1 cellular context compared by ENCODE assay signal in genomic region chr1:225999227-225999911, GRCh38.
TF ChIP-seq lines count a peak whose summit lies in the region.

Gene SDE2, minus strand, starts transcription at chr1:225999343. Its CDS starts 31 bp downstream, at chr1:225999312.

TF ChIP-seq in HepG2, 621 proteins besides CTCF, POLR2A, EP300 and RAD21 (continued from another document and continues in another):
- TF ChIP-seq ZSCAN5A (CRISPR knock-in tag; IDR thresholded peaks at IDR 0.05; ENCODE audit: borderline replicate concordance) (no peak), POLR2AphosphoS5 (IDR thresholded peaks at IDR 0.05; ENCODE audit: low read depth, low read length) (peak; percentile 99), SRSF1 (optimal IDR thresholded peaks at IDR 0.05; ENCODE audit: low read depth, low read length) (no peak), HMGXB3 (CRISPR knock-in tag; IDR thresholded peaks at IDR 0.05; ENCODE audit: borderline replicate concordance) (no peak), PBX2 (CRISPR knock-in tag; IDR thresholded peaks at IDR 0.05) (0 out of 2 replicates have a peak, but pooled peaks have one; percentile 23), MED8 (CRISPR knock-in tag; IDR thresholded peaks at IDR 0.05; ENCODE audit: insufficient replicate concordance) (no peak), IRX3 (CRISPR knock-in tag; IDR thresholded peaks at IDR 0.05; ENCODE audit: borderline replicate concordance, low read depth) (no peak), SNAPC4 (CRISPR knock-in tag; IDR thresholded peaks at IDR 0.05) (no peak), ARNT (IDR thresholded peaks at IDR 0.05) (no peak), ZSCAN22 (CRISPR knock-in tag; IDR thresholded peaks at IDR 0.05) (no peak), ZNF83 (CRISPR knock-in tag; IDR thresholded peaks at IDR 0.05; ENCODE audit: borderline replicate concordance) (no peak), REXO4 (CRISPR knock-in tag; IDR thresholded peaks at IDR 0.05; ENCODE audit: borderline replicate concordance) (no peak), PPARG (CRISPR knock-in tag; conservative IDR thresholded peaks at IDR 0.05) (no peak), ZNF619 (CRISPR knock-in tag; IDR thresholded peaks at IDR 0.05) (no peak), MEIS1 (CRISPR knock-in tag; IDR thresholded peaks at IDR 0.05; ENCODE audit: borderline replicate concordance) (no peak), BHLHE40 (IDR thresholded peaks at IDR 0.05; ENCODE audit: low read length) (peak; percentile 63), ZFP1 (CRISPR knock-in tag; IDR thresholded peaks at IDR 0.05) (no peak), KMT2A (CRISPR knock-in tag; IDR thresholded peaks at IDR 0.05) (peak; percentile 85), GFI1 (CRISPR knock-in tag; IDR thresholded peaks at IDR 0.05; ENCODE audit: borderline replicate concordance) (0 out of 2 replicates have a peak, but pooled peaks have one; percentile 55), RERE (CRISPR knock-in tag; IDR thresholded peaks at IDR 0.05; ENCODE audit: low read depth) (no peak), NR1H2 (CRISPR knock-in tag; IDR thresholded peaks at IDR 0.05; ENCODE audit: borderline replicate concordance, low read depth) (no peak), ZNF891 (CRISPR knock-in tag; IDR thresholded peaks at IDR 0.05) (peak; percentile 75), SALL2 (CRISPR knock-in tag; IDR thresholded peaks at IDR 0.05) (peak; percentile 69; the same call in 1 of the 2 replicates), GLMP (CRISPR knock-in tag; IDR thresholded peaks at IDR 0.05; ENCODE audit: borderline replicate concordance) (no peak), ZBTB42 (CRISPR knock-in tag; IDR thresholded peaks at IDR 0.05) (no peak), MBD4 (IDR thresholded peaks at IDR 0.05; ENCODE audit: borderline replicate concordance, low read length) (no peak), FOXP4 (CRISPR knock-in tag; IDR thresholded peaks at IDR 0.05) (peak; percentile 49; the same call in 1 of the 2 replicates), ZNF24 (IDR thresholded peaks at IDR 0.05) (no peak), XBP1 (CRISPR knock-in tag; IDR thresholded peaks at IDR 0.05) (no peak), ZNF629 (CRISPR knock-in tag; conservative IDR thresholded peaks at IDR 0.05) (no peak), SRF (IDR thresholded peaks at IDR 0.05; ENCODE audit: low read depth, low read length) (no peak), MAFF (IDR thresholded peaks at IDR 0.05; ENCODE audit: low read depth, low read length) (no peak), NFIB (CRISPR knock-in tag; IDR thresholded peaks at IDR 0.05; ENCODE audit: borderline replicate concordance) (no peak), ZNF674 (CRISPR knock-in tag; IDR thresholded peaks at IDR 0.05; ENCODE audit: low read depth) (no peak), ZBTB33 (CRISPR knock-in tag; IDR thresholded peaks at IDR 0.05) (no peak), ZNF510 (CRISPR knock-in tag; IDR thresholded peaks at IDR 0.05; ENCODE audit: low read depth) (no peak), TBL1XR1 (IDR thresholded peaks at IDR 0.05; ENCODE audit: borderline replicate concordance, low read length, partially characterized antibody) (no peak), MAF1 (CRISPR knock-in tag; IDR thresholded peaks at IDR 0.05; ENCODE audit: borderline replicate concordance) (peak; percentile 18; the same call in 1 of the 2 replicates)
